In genomic region chr2:174486614-174487535, GRCh38 we compare ENCODE assay signal across 8 cellular contexts.
DNase-seq lines count a peak whose midpoint lies in the region; ATAC-seq lines count a peak whose summit lies in the region.

GPR155 (minus strand) TSS chr2:174487029; CDS start chr2:174481956, 5,073 bp downstream.

- peak; percentile 99 for DNase-seq in COLO668 (lab: John Stamatoyannopoulos, UW; ENCODE audit: unreplicated experiment)
- peak; percentile 90 for DNase-seq in HS-5 (ENCODE audit: low read depth)
- peak; percentile 99 for DNase-seq in NK-92 treated with Interleukin-12 subunit alpha and Interleukin-12 subunit beta, amount 100 ng/mL, for 24 hours (lab: John Stamatoyannopoulos, UW)
- peak; percentile 99 for DNase-seq in activated CD8-positive, alpha-beta memory T cell treated with anti-CD3 and anti-CD28 coated beads for 24 hours
- DNase-seq in effector memory CD4-positive, alpha-beta T cell, result peak; percentile 93 to 97 (median 95)
- DNase-seq in memory B cell (ENCODE audit: low spot score in 2 of 2), result peak; percentile 69
- peak; percentile 93 for DNase-seq in stimulated activated CD8-positive, alpha-beta memory T cell treated with anti-CD3 and anti-CD28 coated beads, Interleukin-12 subunit alpha, Interleukin-12 subunit beta, amount 100 ng/mL, for 1 hour (ENCODE audit: low read depth)

- H3K9me3 Mint-ChIP-seq in memory B cell, result peaks cover 1% of the 10 kb centered on the region

- H3K27me3 ChIP-seq in effector memory CD4-positive, alpha-beta T cell (replicated peaks; ENCODE audit: control insufficient read depth, insufficient read depth, low read length, poor library complexity, severe bottlenecking), result no peaks in the 10 kb centered on the region

- peaks cover 27% of the 10 kb centered on the region for H3K4me1 ChIP-seq in effector memory CD4-positive, alpha-beta T cell (ENCODE audit: control insufficient read depth, insufficient read depth, low read length, poor library complexity, severe bottlenecking)

- H3K4me3 ChIP-seq in effector memory CD4-positive, alpha-beta T cell (ENCODE audit: insufficient read depth, low read depth, low read length, poor library complexity, severe bottlenecking), result peak within 1 kb of the TSS; percentile 90

- H3K9me3 ChIP-seq in effector memory CD4-positive, alpha-beta T cell (ENCODE audit: control insufficient read depth, low read length), result no peaks in the 10 kb centered on the region

- no peaks in the 10 kb centered on the region for H3K36me3 Mint-ChIP-seq in memory B cell

- H3K27ac Mint-ChIP-seq in memory B cell, result peak within 1 kb of the TSS; percentile 90

- H3K36me3 ChIP-seq in effector memory CD4-positive, alpha-beta T cell (ENCODE audit: control insufficient read depth, insufficient read depth, low read length), result peaks cover 9% of the 10 kb centered on the region

- ATAC-seq in GM19468 (IDR thresholded peaks at IDR 0.05; ENCODE audit: extremely low read depth, unreplicated experiment) (peak; percentile 34), memory B cell (ENCODE audit: low read depth) (peak; percentile 86)

- H3K4me1 Mint-ChIP-seq in memory B cell, result peaks cover 20% of the 10 kb centered on the region

- H3K4me3 Mint-ChIP-seq in memory B cell, result peak within 1 kb of the TSS; percentile 93

- H3K27ac ChIP-seq in effector memory CD4-positive, alpha-beta T cell (ENCODE audit: insufficient read depth, low read length, poor library complexity, severe bottlenecking), result peak within 1 kb of the TSS; percentile 61

- H3K27me3 Mint-ChIP-seq in memory B cell, result peaks cover 1% of the 10 kb centered on the region

Comparison
In these comparisons a context has a peak if more than half of its experiments do, and no peak if none do; other contexts are left out.
1. Peak in every context shown above with its lines: DNase-seq, ATAC-seq, H3K4me3 ChIP-seq and H3K27ac ChIP-seq.